Comparison of ENCODE assay signal across 30 cellular contexts in genomic region chr10:22047812-22048211, GRCh38.
"Had no signal": no experiment of that assay in that cellular context is flagged by ENCODE, and none has a peak within 500 bp of the region (broad histone marks: within the 10 kb centered on the region; RNA-seq: fewer than 3 reads in every experiment).

No MANE protein-coding gene starts in this region.

- H3K36me3 ChIP-seq: ascending aorta, cardiac muscle cell had no signal

- H3K9me3 ChIP-seq: ascending aorta had no signal

- ATAC-seq: activated CD4-positive, alpha-beta T cell treated with anti-CD3 and anti-CD28 coated beads for 36 hours; activated CD4-positive, CD25-positive, alpha-beta regulatory T cell treated with anti-CD3 and anti-CD28 coated beads, Interleukin-2, amount 50 U/mL, for 24 hours; activated CD8-positive, alpha-beta memory T cell treated with anti-CD3 and anti-CD28 coated beads, Interleukin-2, amount 10 ng/mL, durations not matched to agents 7 days and 5 days; activated CD8-positive, alpha-beta T cell treated with anti-CD3 and anti-CD28 coated beads, Interleukin-2, amount 10 ng/mL, durations not matched to agents 7 days and 5 days; activated naive CD8-positive, alpha-beta T cell treated with anti-CD3 and anti-CD28 coated beads, Interleukin-2, amount 50 U/mL, for 24 hours had no signal

- H3K27me3 ChIP-seq: ascending aorta, cardiac muscle cell had no signal

- H3K4me1 ChIP-seq: ascending aorta had no signal

- H3K4me3 ChIP-seq: ascending aorta, cardiac muscle cell had no signal

- FAIRE-seq: bronchial epithelial cell had no signal

- H3K27ac ChIP-seq: ascending aorta, cardiac muscle cell, VCaP had no signal

- DNase-seq: activated CD4-positive, alpha-beta memory T cell treated with anti-CD3 and anti-CD28 coated beads, Interleukin-2, amount 10 ng/mL, durations not matched to agents 7 days and 5 days; activated CD4-positive, alpha-beta T cell treated with anti-CD3 and anti-CD28 coated beads for 1 hour; activated CD4-positive, alpha-beta T cell treated with anti-CD3 and anti-CD28 coated beads for 36 hours; activated CD4-positive, alpha-beta T cell treated with anti-CD3 and anti-CD28 coated beads for 48 hours; activated CD4-positive, alpha-beta T cell treated with anti-CD3 and anti-CD28 coated beads, Interleukin-2, amount 10 ng/mL, durations not matched to agents 7 days and 5 days; activated CD4-positive, alpha-beta T cell treated with anti-CD3 and anti-CD28 coated beads, Interleukin-2, amount 50 U/mL, for 48 hours; activated CD4-positive, CD25-positive, alpha-beta regulatory T cell; activated CD8-positive, alpha-beta memory T cell treated with anti-CD3 and anti-CD28 coated beads for 24 hours; activated CD8-positive, alpha-beta memory T cell treated with anti-CD3 and anti-CD28 coated beads, Interleukin-2, amount 10 ng/mL, durations not matched to agents 7 days and 5 days; activated CD8-positive, alpha-beta memory T cell treated with anti-CD3 and anti-CD28 coated beads, Interleukin-2, amount 50 U/mL, for 48 hours; activated CD8-positive, alpha-beta T cell treated with anti-CD3 and anti-CD28 coated beads, Interleukin-2, amount 10 ng/mL, durations not matched to agents 7 days and 5 days; activated effector memory CD4-positive, alpha-beta T cell treated with Interleukin-2 at 50 U/mL for 16 hours; activated gamma-delta T cell; activated naive CD4-positive, alpha-beta T cell treated with anti-CD3 and anti-CD28 coated beads, Interleukin-2, amount 10 ng/mL, durations not matched to agents 7 days and 5 days; activated naive CD4-positive, alpha-beta T cell treated with Interleukin-2 at 50 U/mL for 16 hours; activated naive CD8-positive, alpha-beta T cell treated with anti-CD3 and anti-CD28 coated beads, Interleukin-2, amount 10 ng/mL, durations not matched to agents 7 days and 5 days; activated naive CD8-positive, alpha-beta T cell treated with anti-CD3 and anti-CD28 coated beads, Interleukin-2, amount 50 U/mL, for 24 hours; activated T-cell treated with anti-CD3 and anti-CD28 coated beads, Interleukin-2, amount 50 U/mL, for 24 hours; activated T-cell treated with anti-CD3 and anti-CD28 coated beads, Interleukin-2, amount 50 U/mL, for 48 hours; amygdala; anterior cingulate cortex; caudate nucleus; cerebellar nuclear complex; T-helper 2 cell; T-helper 9 cell had no signal
